2 cellular contexts compared by ENCODE assay signal in genomic region chr3:73481888-73482287, GRCh38.
TF ChIP-seq lines count a peak whose summit lies in the region.

No MANE protein-coding gene starts in this region.

TF ChIP-seq in WTC11, 78 proteins besides CTCF, POLR2A, EP300 and RAD21 (continued from another document):
- TF ChIP-seq, protein P1, sequence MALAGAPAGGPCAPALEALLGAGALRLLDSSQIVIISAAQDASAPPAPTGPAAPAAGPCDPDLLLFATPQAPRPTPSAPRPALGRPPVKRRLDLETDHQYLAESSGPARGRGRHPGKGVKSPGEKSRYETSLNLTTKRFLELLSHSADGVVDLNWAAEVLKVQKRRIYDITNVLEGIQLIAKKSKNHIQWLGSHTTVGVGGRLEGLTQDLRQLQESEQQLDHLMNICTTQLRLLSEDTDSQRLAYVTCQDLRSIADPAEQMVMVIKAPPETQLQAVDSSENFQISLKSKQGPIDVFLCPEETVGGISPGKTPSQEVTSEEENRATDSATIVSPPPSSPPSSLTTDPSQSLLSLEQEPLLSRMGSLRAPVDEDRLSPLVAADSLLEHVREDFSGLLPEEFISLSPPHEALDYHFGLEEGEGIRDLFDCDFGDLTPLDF (CRISPR knock-in tag; IDR thresholded peaks at IDR 0.05): no peak
- TF ChIP-seq ZNF232 (CRISPR knock-in tag; IDR thresholded peaks at IDR 0.05) (no peak), ZNF671 (CRISPR knock-in tag; IDR thresholded peaks at IDR 0.05) (no peak), E2F4 (CRISPR knock-in tag; IDR thresholded peaks at IDR 0.05; ENCODE audit: borderline replicate concordance, low read depth) (no peak), GRHL2 (CRISPR knock-in tag; IDR thresholded peaks at IDR 0.05; ENCODE audit: insufficient replicate concordance, severe bottlenecking) (no peak), GTF2I (CRISPR knock-in tag; conservative IDR thresholded peaks at IDR 0.05) (no peak), AFF4 (CRISPR knock-in tag; IDR thresholded peaks at IDR 0.05; ENCODE audit: borderline replicate concordance) (no peak), ZNF121 (CRISPR knock-in tag; IDR thresholded peaks at IDR 0.05) (no peak), PRRX2 (CRISPR knock-in tag; IDR thresholded peaks at IDR 0.05) (no peak), FOXK1 (CRISPR knock-in tag; IDR thresholded peaks at IDR 0.05) (no peak), PRDM15 (CRISPR knock-in tag; IDR thresholded peaks at IDR 0.05) (no peak), ZBTB21 (CRISPR knock-in tag; IDR thresholded peaks at IDR 0.05; ENCODE audit: borderline replicate concordance) (no peak)

TF ChIP-seq in HEK293T, 16 proteins besides CTCF, POLR2A, EP300 and RAD21 (continued from another document):
- no peak for TF ChIP-seq HDGF (IDR thresholded peaks at IDR 0.05; ENCODE audit: borderline replicate concordance)
- no peak for TF ChIP-seq SUZ12 (IDR thresholded peaks at IDR 0.05)
